In genomic region chr9:35845824-35846771, GRCh38 we compare ENCODE assay signal across 1 cellular context.
TF ChIP-seq lines count a peak whose summit lies in the region.

No MANE protein-coding gene starts in this region.

TF ChIP-seq in H1, 55 proteins besides CTCF, POLR2A, EP300 and RAD21:
- TF ChIP-seq CHD2 (IDR thresholded peaks at IDR 0.05; ENCODE audit: low read length) (no peak), SAP30 (IDR thresholded peaks at IDR 0.05; ENCODE audit: insufficient read depth, insufficient replicate concordance, low read length) (peak; percentile 60), RBBP5 (IDR thresholded peaks at IDR 0.05; ENCODE audit: borderline replicate concordance, low read depth, low read length) (no peak), TEAD4 (IDR thresholded peaks at IDR 0.05; ENCODE audit: low read depth, low read length) (no peak), CREB1 (IDR thresholded peaks at IDR 0.05) (peak; percentile 30; the same call in 1 of the 2 replicates), SIRT6 (IDR thresholded peaks at IDR 0.05; ENCODE audit: low read length) (no peak), ATF3 (IDR thresholded peaks at IDR 0.05; ENCODE audit: insufficient read depth, low read depth, low read length) (no peak), KDM4A (IDR thresholded peaks at IDR 0.05; ENCODE audit: low read depth, low read length, severe bottlenecking) (peak; percentile 76), CBX8 (IDR thresholded peaks at IDR 0.05; ENCODE audit: borderline replicate concordance, low read depth, low read length) (no peak), TAF7 (optimal IDR thresholded peaks at IDR 0.05; ENCODE audit: borderline replicate concordance, low read depth, low read length) (no peak), RNF2 (IDR thresholded peaks at IDR 0.05; ENCODE audit: borderline replicate concordance, low read depth, low read length, missing control alignments, poor library complexity, severe bottlenecking) (peak; percentile 28), NANOG (IDR thresholded peaks at IDR 0.05; ENCODE audit: insufficient read depth, low read depth, low read length, poor library complexity, severe bottlenecking) (no peak), GTF2F1 (IDR thresholded peaks at IDR 0.05; ENCODE audit: borderline replicate concordance, low read depth, low read length) (no peak), TBP (IDR thresholded peaks at IDR 0.05; ENCODE audit: low read depth, low read length) (peak; percentile 56; the same call in 1 of the 2 replicates), USF2 (IDR thresholded peaks at IDR 0.05; ENCODE audit: low read length) (no peak), TAF1 (IDR thresholded peaks at IDR 0.05; ENCODE audit: low read depth, low read length) (peak; percentile 62; the same call in 1 of the 2 replicates), ASH2L (IDR thresholded peaks at IDR 0.05; ENCODE audit: low read length) (peak; percentile 72), ATF2 (IDR thresholded peaks at IDR 0.05; ENCODE audit: low read length) (no peak), CHD7 (IDR thresholded peaks at IDR 0.05; ENCODE audit: insufficient replicate concordance, low read length) (no peak), CTBP2 (IDR thresholded peaks at IDR 0.05; ENCODE audit: borderline replicate concordance, insufficient read depth, insufficient read length, low read length) (no peak), JUN (IDR thresholded peaks at IDR 0.05; ENCODE audit: low read depth, low read length) (no peak), BRCA1 (IDR thresholded peaks at IDR 0.05; ENCODE audit: low read depth, low read length) (no peak), SUZ12 (IDR thresholded peaks at IDR 0.05; ENCODE audit: low read length) (no peak; the same call in 1 of the 2 replicates), JUND (IDR thresholded peaks at IDR 0.05; ENCODE audit: low read length) (no peak), YY1 (IDR thresholded peaks at IDR 0.05; ENCODE audit: low read depth, low read length) (no peak), GABPA (IDR thresholded peaks at IDR 0.05; ENCODE audit: borderline replicate concordance, insufficient read depth, low read length) (no peak), POLR2AphosphoS5 (IDR thresholded peaks at IDR 0.05; ENCODE audit: low read depth, low read length) (no peak; the same call in none of the 2 replicates), RXRA (IDR thresholded peaks at IDR 0.05; ENCODE audit: insufficient read depth, low read depth, low read length) (no peak), NRF1 (IDR thresholded peaks at IDR 0.05; ENCODE audit: low read depth, low read length) (no peak), SP2 (IDR thresholded peaks at IDR 0.05; ENCODE audit: low read length) (no peak), BACH1 (IDR thresholded peaks at IDR 0.05; ENCODE audit: low read length) (no peak), POU5F1 (IDR thresholded peaks at IDR 0.05; ENCODE audit: low read depth, low read length) (no peak), RFX5 (IDR thresholded peaks at IDR 0.05; ENCODE audit: borderline replicate concordance, low read depth, low read length) (no peak), KDM1A (IDR thresholded peaks at IDR 0.05; ENCODE audit: borderline replicate concordance, low read length) (no peak), CHD1 (IDR thresholded peaks at IDR 0.05; ENCODE audit: low read depth, low read length) (no peak), CBX5 (IDR thresholded peaks at IDR 0.05; ENCODE audit: low read depth, low read length) (no peak), BCL11A (IDR thresholded peaks at IDR 0.05; ENCODE audit: low read depth in 2 of 2, low read length in 2 of 2) (no peak), SIX5 (IDR thresholded peaks at IDR 0.05; ENCODE audit: low read depth, low read length) (no peak), SIN3A (conservative IDR thresholded peaks at IDR 0.05 in 1 of 2, IDR thresholded peaks at IDR 0.05 in 1 of 2; ENCODE audit: low read depth in 1 of 2, low read length in 2 of 2) (0 out of 4 replicates have a peak, but pooled peaks have one; percentile 15 to 23), SRF (IDR thresholded peaks at IDR 0.05; ENCODE audit: low read depth, low read length) (no peak), HDAC2 (IDR thresholded peaks at IDR 0.05; ENCODE audit: borderline replicate concordance in 1 of 2, low read depth in 2 of 2, low read length in 2 of 2) (no peak), FOSL1 (IDR thresholded peaks at IDR 0.05; ENCODE audit: insufficient read depth, low read depth, low read length) (no peak), CEBPB (IDR thresholded peaks at IDR 0.05; ENCODE audit: low read depth, low read length) (no peak), KDM5A (IDR thresholded peaks at IDR 0.05; ENCODE audit: low read length) (no peak), SP1 (IDR thresholded peaks at IDR 0.05; ENCODE audit: low read depth, low read length) (no peak), E2F6 (IDR thresholded peaks at IDR 0.05) (no peak), TCF12 (IDR thresholded peaks at IDR 0.05; ENCODE audit: low read depth, low read length) (no peak), PHF8 (conservative IDR thresholded peaks at IDR 0.05; ENCODE audit: low read depth, low read length) (0 out of 2 replicates have a peak, but pooled peaks have one; percentile 47), MAFK (IDR thresholded peaks at IDR 0.05; ENCODE audit: low read depth, low read length) (no peak), SP4 (IDR thresholded peaks at IDR 0.05; ENCODE audit: low read length) (no peak), HDAC6 (IDR thresholded peaks at IDR 0.05; ENCODE audit: low read depth, low read length) (no peak), EGR1 (IDR thresholded peaks at IDR 0.05; ENCODE audit: borderline replicate concordance, low read depth, low read length) (peak; percentile 63; the same call in 1 of the 2 replicates), MAX (IDR thresholded peaks at IDR 0.05) (peak; percentile 74), ZNF274 (IDR thresholded peaks at IDR 0.05; ENCODE audit: borderline replicate concordance, extremely low read depth, low read length) (no peak), EZH2 (IDR thresholded peaks at IDR 0.05; ENCODE audit: low read depth, low read length, severe bottlenecking) (no peak)
